Comparison of ENCODE assay signal across 19 cellular contexts in genomic region chr7:139958599-139959380, GRCh38.
DNase-seq lines count a peak whose midpoint lies in the region; ATAC-seq, FAIRE-seq and TF ChIP-seq lines count a peak whose summit lies in the region.
"Had no signal": no experiment of that assay in that cellular context is flagged by ENCODE, and none has a peak within 500 bp of the region (broad histone marks: within the 10 kb centered on the region; RNA-seq: fewer than 3 reads in every experiment).

No MANE protein-coding gene starts in this region.

- H3K4me3 ChIP-seq in choroid plexus epithelial cell (ENCODE audit: low read depth, low read length): no peak overlapping the region
- no peak overlapping the region for H3K4me3 ChIP-seq in H7 (ENCODE audit: insufficient read depth, low read depth, low read length)
- H3K4me3 ChIP-seq: GM12878 had no signal

- TF ChIP-seq CTCF in choroid plexus epithelial cell (conservative IDR thresholded peaks at IDR 0.05; ENCODE audit: low read depth, low read length): no peak

- no peak for FAIRE-seq in HTR-8/SVneo (lab: Jason Lieb, UNC)
- FAIRE-seq: GM12878, HepG2 had no signal

- H3K27me3 ChIP-seq in H7 (ENCODE audit: control insufficient read depth, insufficient read depth, low read length): no peaks in the 10 kb centered on the region

- no peaks in the 10 kb centered on the region for H3K36me3 ChIP-seq in H7 (replicated peaks; ENCODE audit: control insufficient read depth, insufficient read depth, low read length)

- DNase-seq in M059J (ENCODE audit: low read depth): peak; percentile 5
- peak; percentile 73 for DNase-seq in choroid plexus epithelial cell (ENCODE audit: low read depth)
- peak; percentile 74 for DNase-seq in iris pigment epithelial cell (ENCODE audit: low read depth)
- peak; percentile 51 for DNase-seq in smooth muscle cell of the brain vasculature (ENCODE audit: low read depth, low spot score)
- DNase-seq in H7: no peak
- no peak for DNase-seq in HTR-8/SVneo (ENCODE audit: insufficient read length, low spot score)
- DNase-seq in nucleus accumbens (lab: John Stamatoyannopoulos, UW): no peak
- DNase-seq: Caco-2; CD4-positive, CD25-positive, alpha-beta regulatory T cell; DMS53; EL; KG1; NCI-H1417 treated with DMSO at 0.1 percent for 48 hours; NCI-H187 treated with DMSO at 0.1 percent for 48 hours; NCI-H510A treated with DMSO at 0.1 percent for 48 hours; NCI-H82 had no signal

- ATAC-seq in HG03095 (IDR thresholded peaks at IDR 0.05; ENCODE audit: unreplicated experiment): no peak
- ATAC-seq: GM12878, HepG2 had no signal

Comparison
In these comparisons a context has a peak if more than half of its experiments do, and no peak if none do; other contexts are left out.
1. DNase-seq: peak in M059J (single experiment), choroid plexus epithelial cell (single experiment), iris pigment epithelial cell (single experiment) and smooth muscle cell of the brain vasculature (single experiment); none in H7 (single experiment), HTR-8/SVneo (single experiment) and nucleus accumbens (0 of 56).